Comparison of ENCODE assay signal across 18 cellular contexts in genomic region chr10:43930777-43931176, GRCh38.
"Had no signal": no experiment of that assay in that cellular context is flagged by ENCODE, and none has a peak within 500 bp of the region (broad histone marks: within the 10 kb centered on the region; RNA-seq: fewer than 3 reads in every experiment).

No MANE protein-coding gene starts in this region.

- ATAC-seq: activated naive CD4-positive, alpha-beta T cell treated with anti-CD3 and anti-CD28 coated beads, Interleukin-2, amount 50 U/mL, for 72 hours; effector memory CD8-positive, alpha-beta T cell; left lobe of liver; natural killer cell treated with Interleukin-12 subunit alpha and Interleukin-12 subunit beta and Interleukin-15 and Interleukin-18, amount 100 ng/mL, for 72 hours; stimulated activated naive CD8-positive, alpha-beta T cell treated with anti-CD3 and anti-CD28 coated beads, Interleukin-15, amount 100 ng/mL, for 72 hours had no signal

- H3K27ac ChIP-seq: adrenal gland, foreskin keratinocyte, sigmoid colon, suprapubic skin had no signal

- H3K4me1 ChIP-seq: adrenal gland, foreskin keratinocyte, sigmoid colon, suprapubic skin had no signal

- H3K4me3 ChIP-seq: adrenal gland, lung, sigmoid colon, suprapubic skin had no signal

- H3K9me3 ChIP-seq: adrenal gland, sigmoid colon, suprapubic skin had no signal

- H3K36me3 Mint-ChIP-seq: activated CD4-positive, alpha-beta memory T cell treated with anti-CD3 and anti-CD28 coated beads for 36 hours; activated naive CD4-positive, alpha-beta T cell treated with anti-CD3 and anti-CD28 coated beads, Interleukin-2, amount 50 U/mL, for 72 hours; mesothelial cell of epicardium; natural killer cell treated with Interleukin-12 subunit alpha and Interleukin-12 subunit beta and Interleukin-15 and Interleukin-18, amount 100 ng/mL, for 72 hours had no signal

- DNase-seq: activated CD4-positive, alpha-beta memory T cell treated with anti-CD3 and anti-CD28 coated beads for 36 hours; activated gamma-delta T cell treated with Interleukin-2 at 50 U/mL for 16 hours; activated T-cell treated with anti-CD3 and anti-CD28 coated beads for 4 hours; adrenal gland; effector memory CD8-positive, alpha-beta T cell; hippocampal formation; sigmoid colon; stimulated activated CD4-positive, alpha-beta T cell treated with anti-CD3 and anti-CD28 coated beads, Interleukin-12 subunit alpha, Interleukin-12 subunit beta, amount 100 ng/mL, for 4 hours; stimulated activated CD4-positive, alpha-beta T cell treated with anti-CD3 and anti-CD28 coated beads, Interleukin-1b, Interleukin-23, amount 100 ng/mL, for 48 hours; stimulated activated naive CD8-positive, alpha-beta T cell treated with anti-CD3 and anti-CD28 coated beads, Interleukin-15, amount 100 ng/mL, for 72 hours had no signal

- H3K4me1 Mint-ChIP-seq: mesothelial cell of epicardium; stimulated activated naive CD8-positive, alpha-beta T cell treated with anti-CD3 and anti-CD28 coated beads, Interleukin-15, amount 100 ng/mL, for 72 hours had no signal

- H3K27me3 ChIP-seq: adrenal gland, foreskin keratinocyte, sigmoid colon, suprapubic skin had no signal

- H3K36me3 ChIP-seq: adrenal gland, sigmoid colon, suprapubic skin had no signal

- H3K9me3 Mint-ChIP-seq: activated CD4-positive, alpha-beta memory T cell treated with anti-CD3 and anti-CD28 coated beads for 36 hours; activated T-helper 1 cell treated with anti-CD3 and anti-CD28 coated beads, Interleukin-12 subunit alpha, Interleukin-12 subunit beta, Interleukin-2, Interleukin-4 antibody, amounts not matched to agents 30 ng/mL and 10 ng/mL and 1 ng/mL, durations not matched to agents 14 hours and 24 hours and 36 hours; effector memory CD8-positive, alpha-beta T cell; natural killer cell treated with Interleukin-12 subunit alpha and Interleukin-12 subunit beta and Interleukin-15 and Interleukin-18, amount 100 ng/mL, for 72 hours; stimulated activated naive CD8-positive, alpha-beta T cell treated with anti-CD3 and anti-CD28 coated beads, Interleukin-15, amount 100 ng/mL, for 72 hours had no signal

- H3K4me3 Mint-ChIP-seq: activated CD4-positive, alpha-beta memory T cell treated with anti-CD3 and anti-CD28 coated beads for 36 hours; activated T-helper 1 cell treated with anti-CD3 and anti-CD28 coated beads, Interleukin-12 subunit alpha, Interleukin-12 subunit beta, Interleukin-2, Interleukin-4 antibody, amounts not matched to agents 30 ng/mL and 10 ng/mL and 1 ng/mL, durations not matched to agents 14 hours and 24 hours and 36 hours; effector memory CD8-positive, alpha-beta T cell; mesothelial cell of epicardium; natural killer cell treated with Interleukin-12 subunit alpha and Interleukin-12 subunit beta and Interleukin-15 and Interleukin-18, amount 100 ng/mL, for 72 hours; stimulated activated naive CD8-positive, alpha-beta T cell treated with anti-CD3 and anti-CD28 coated beads, Interleukin-15, amount 100 ng/mL, for 72 hours had no signal

- H3K27ac Mint-ChIP-seq: activated CD4-positive, alpha-beta memory T cell treated with anti-CD3 and anti-CD28 coated beads for 36 hours; activated T-helper 1 cell treated with anti-CD3 and anti-CD28 coated beads, Interleukin-12 subunit alpha, Interleukin-12 subunit beta, Interleukin-2, Interleukin-4 antibody, amounts not matched to agents 30 ng/mL and 10 ng/mL and 1 ng/mL, durations not matched to agents 14 hours and 24 hours and 36 hours; effector memory CD8-positive, alpha-beta T cell; mesothelial cell of epicardium; natural killer cell treated with Interleukin-12 subunit alpha and Interleukin-12 subunit beta and Interleukin-15 and Interleukin-18, amount 100 ng/mL, for 72 hours; stimulated activated naive CD8-positive, alpha-beta T cell treated with anti-CD3 and anti-CD28 coated beads, Interleukin-15, amount 100 ng/mL, for 72 hours had no signal
